ENCODE assay signal across 1 cellular context in genomic region chr10:69049564-69049955, GRCh38.
TF ChIP-seq lines count a peak whose summit lies in the region.

No MANE protein-coding gene starts in this region.

TF ChIP-seq in K562, 482 proteins besides CTCF, POLR2A, EP300 and RAD21 (continues in another document):
- TF ChIP-seq POLR2B (IDR thresholded peaks at IDR 0.05; ENCODE audit: low read depth, partially characterized antibody) = no peak
- TF ChIP-seq ZBTB49 (CRISPR knock-in tag; IDR thresholded peaks at IDR 0.05; ENCODE audit: borderline replicate concordance) = no peak
- no peak for TF ChIP-seq TRIM25 (IDR thresholded peaks at IDR 0.05; ENCODE audit: borderline replicate concordance)
- TF ChIP-seq PTRF (tag; IDR thresholded peaks at IDR 0.05) = no peak
- no peak for TF ChIP-seq ZNF699 (CRISPR knock-in tag; IDR thresholded peaks at IDR 0.05; ENCODE audit: insufficient replicate concordance)
- no peak for TF ChIP-seq DMBX1 (CRISPR knock-in tag; IDR thresholded peaks at IDR 0.05; ENCODE audit: borderline replicate concordance)
- peak; percentile 81 for TF ChIP-seq BHLHE40 (IDR thresholded peaks at IDR 0.05; ENCODE audit: low read length)
- TF ChIP-seq E2F1 (CRISPR knock-in tag; IDR thresholded peaks at IDR 0.05) = no peak
- no peak for TF ChIP-seq PRPF4 (IDR thresholded peaks at IDR 0.05; ENCODE audit: insufficient read depth, low read depth, low read length, poor library complexity, severe bottlenecking)
- TF ChIP-seq ZNF695 (CRISPR knock-in tag; IDR thresholded peaks at IDR 0.05) = no peak
- no peak for TF ChIP-seq ZNF124 (CRISPR knock-in tag; IDR thresholded peaks at IDR 0.05)
- no peak for TF ChIP-seq STAT6 (CRISPR knock-in tag; IDR thresholded peaks at IDR 0.05)
- peak; percentile 100 for TF ChIP-seq SPI1 (IDR thresholded peaks at IDR 0.05; ENCODE audit: borderline replicate concordance, low read depth, low read length)
- no peak for TF ChIP-seq ZNF184 (CRISPR knock-in tag; IDR thresholded peaks at IDR 0.05)
- no peak for TF ChIP-seq ZBTB9 (CRISPR knock-in tag; IDR thresholded peaks at IDR 0.05)
- TF ChIP-seq WHSC1 (IDR thresholded peaks at IDR 0.05; ENCODE audit: low read length) = no peak
- no peak for TF ChIP-seq FOXM1 (IDR thresholded peaks at IDR 0.05; ENCODE audit: low read depth)
- TF ChIP-seq FOXM1 (CRISPR knock-in tag; IDR thresholded peaks at IDR 0.05; ENCODE audit: low read depth) = no peak
- TF ChIP-seq FOXA3 (CRISPR knock-in tag; conservative IDR thresholded peaks at IDR 0.05 in 1 of 2, IDR thresholded peaks at IDR 0.05 in 1 of 2) = no peak
- no peak for TF ChIP-seq THRAP3 (IDR thresholded peaks at IDR 0.05; ENCODE audit: borderline replicate concordance)
- no peak for TF ChIP-seq RBM15 (IDR thresholded peaks at IDR 0.05; ENCODE audit: insufficient read depth, low read length)
- TF ChIP-seq MTA1 (IDR thresholded peaks at IDR 0.05; ENCODE audit: borderline replicate concordance) = no peak
- peak; percentile 80 for TF ChIP-seq L3MBTL2 (IDR thresholded peaks at IDR 0.05)
- no peak for TF ChIP-seq HNRNPUL1 (IDR thresholded peaks at IDR 0.05; ENCODE audit: low read length)
- no peak for TF ChIP-seq SNRNP70 (optimal IDR thresholded peaks at IDR 0.05; ENCODE audit: low read depth, low read length)
- no peak for TF ChIP-seq ZNF77 (CRISPR knock-in tag; IDR thresholded peaks at IDR 0.05)
- no peak for TF ChIP-seq RFX1 (IDR thresholded peaks at IDR 0.05)
- TF ChIP-seq USF1 (CRISPR knock-in tag; IDR thresholded peaks at IDR 0.05) = peak; percentile 14; the same call in 1 of the 2 replicates
- TF ChIP-seq, protein P1, sequence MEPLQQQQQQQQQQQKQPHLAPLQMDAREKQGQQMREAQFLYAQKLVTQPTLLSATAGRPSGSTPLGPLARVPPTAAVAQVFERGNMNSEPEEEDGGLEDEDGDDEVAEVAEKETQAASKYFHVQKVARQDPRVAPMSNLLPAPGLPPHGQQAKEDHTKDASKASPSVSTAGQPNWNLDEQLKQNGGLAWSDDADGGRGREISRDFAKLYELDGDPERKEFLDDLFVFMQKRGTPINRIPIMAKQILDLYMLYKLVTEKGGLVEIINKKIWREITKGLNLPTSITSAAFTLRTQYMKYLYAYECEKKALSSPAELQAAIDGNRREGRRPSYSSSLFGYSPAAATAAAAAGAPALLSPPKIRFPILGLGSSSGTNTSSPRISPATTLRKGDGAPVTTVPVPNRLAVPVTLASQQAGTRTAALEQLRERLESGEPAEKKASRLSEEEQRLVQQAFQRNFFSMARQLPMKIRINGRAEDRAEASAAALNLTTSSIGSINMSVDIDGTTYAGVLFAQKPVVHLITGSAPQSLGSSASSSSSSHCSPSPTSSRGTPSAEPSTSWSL (CRISPR knock-in tag; IDR thresholded peaks at IDR 0.05; ENCODE audit: borderline replicate concordance) = no peak
- TF ChIP-seq TOE1 (IDR thresholded peaks at IDR 0.05; ENCODE audit: borderline replicate concordance) = no peak
- TF ChIP-seq TOE1 (CRISPR knock-in tag; IDR thresholded peaks at IDR 0.05; ENCODE audit: borderline replicate concordance, low read depth) = no peak
- no peak for TF ChIP-seq SRSF3 (IDR thresholded peaks at IDR 0.05; ENCODE audit: insufficient read depth, low read length)
- no peak for TF ChIP-seq TAL1 (IDR thresholded peaks at IDR 0.05)
- TF ChIP-seq ZNF717 (CRISPR knock-in tag; IDR thresholded peaks at IDR 0.05) = no peak
- no peak for TF ChIP-seq ASH1L (IDR thresholded peaks at IDR 0.05; ENCODE audit: borderline replicate concordance, low read depth, partially characterized antibody)
- TF ChIP-seq ZNF253 (CRISPR knock-in tag; conservative IDR thresholded peaks at IDR 0.05) = no peak
- TF ChIP-seq ZNF347 (CRISPR knock-in tag; IDR thresholded peaks at IDR 0.05; ENCODE audit: low read depth) = no peak
- TF ChIP-seq ZNF217 (CRISPR knock-in tag; IDR thresholded peaks at IDR 0.05) = no peak
- TF ChIP-seq, protein P2, sequence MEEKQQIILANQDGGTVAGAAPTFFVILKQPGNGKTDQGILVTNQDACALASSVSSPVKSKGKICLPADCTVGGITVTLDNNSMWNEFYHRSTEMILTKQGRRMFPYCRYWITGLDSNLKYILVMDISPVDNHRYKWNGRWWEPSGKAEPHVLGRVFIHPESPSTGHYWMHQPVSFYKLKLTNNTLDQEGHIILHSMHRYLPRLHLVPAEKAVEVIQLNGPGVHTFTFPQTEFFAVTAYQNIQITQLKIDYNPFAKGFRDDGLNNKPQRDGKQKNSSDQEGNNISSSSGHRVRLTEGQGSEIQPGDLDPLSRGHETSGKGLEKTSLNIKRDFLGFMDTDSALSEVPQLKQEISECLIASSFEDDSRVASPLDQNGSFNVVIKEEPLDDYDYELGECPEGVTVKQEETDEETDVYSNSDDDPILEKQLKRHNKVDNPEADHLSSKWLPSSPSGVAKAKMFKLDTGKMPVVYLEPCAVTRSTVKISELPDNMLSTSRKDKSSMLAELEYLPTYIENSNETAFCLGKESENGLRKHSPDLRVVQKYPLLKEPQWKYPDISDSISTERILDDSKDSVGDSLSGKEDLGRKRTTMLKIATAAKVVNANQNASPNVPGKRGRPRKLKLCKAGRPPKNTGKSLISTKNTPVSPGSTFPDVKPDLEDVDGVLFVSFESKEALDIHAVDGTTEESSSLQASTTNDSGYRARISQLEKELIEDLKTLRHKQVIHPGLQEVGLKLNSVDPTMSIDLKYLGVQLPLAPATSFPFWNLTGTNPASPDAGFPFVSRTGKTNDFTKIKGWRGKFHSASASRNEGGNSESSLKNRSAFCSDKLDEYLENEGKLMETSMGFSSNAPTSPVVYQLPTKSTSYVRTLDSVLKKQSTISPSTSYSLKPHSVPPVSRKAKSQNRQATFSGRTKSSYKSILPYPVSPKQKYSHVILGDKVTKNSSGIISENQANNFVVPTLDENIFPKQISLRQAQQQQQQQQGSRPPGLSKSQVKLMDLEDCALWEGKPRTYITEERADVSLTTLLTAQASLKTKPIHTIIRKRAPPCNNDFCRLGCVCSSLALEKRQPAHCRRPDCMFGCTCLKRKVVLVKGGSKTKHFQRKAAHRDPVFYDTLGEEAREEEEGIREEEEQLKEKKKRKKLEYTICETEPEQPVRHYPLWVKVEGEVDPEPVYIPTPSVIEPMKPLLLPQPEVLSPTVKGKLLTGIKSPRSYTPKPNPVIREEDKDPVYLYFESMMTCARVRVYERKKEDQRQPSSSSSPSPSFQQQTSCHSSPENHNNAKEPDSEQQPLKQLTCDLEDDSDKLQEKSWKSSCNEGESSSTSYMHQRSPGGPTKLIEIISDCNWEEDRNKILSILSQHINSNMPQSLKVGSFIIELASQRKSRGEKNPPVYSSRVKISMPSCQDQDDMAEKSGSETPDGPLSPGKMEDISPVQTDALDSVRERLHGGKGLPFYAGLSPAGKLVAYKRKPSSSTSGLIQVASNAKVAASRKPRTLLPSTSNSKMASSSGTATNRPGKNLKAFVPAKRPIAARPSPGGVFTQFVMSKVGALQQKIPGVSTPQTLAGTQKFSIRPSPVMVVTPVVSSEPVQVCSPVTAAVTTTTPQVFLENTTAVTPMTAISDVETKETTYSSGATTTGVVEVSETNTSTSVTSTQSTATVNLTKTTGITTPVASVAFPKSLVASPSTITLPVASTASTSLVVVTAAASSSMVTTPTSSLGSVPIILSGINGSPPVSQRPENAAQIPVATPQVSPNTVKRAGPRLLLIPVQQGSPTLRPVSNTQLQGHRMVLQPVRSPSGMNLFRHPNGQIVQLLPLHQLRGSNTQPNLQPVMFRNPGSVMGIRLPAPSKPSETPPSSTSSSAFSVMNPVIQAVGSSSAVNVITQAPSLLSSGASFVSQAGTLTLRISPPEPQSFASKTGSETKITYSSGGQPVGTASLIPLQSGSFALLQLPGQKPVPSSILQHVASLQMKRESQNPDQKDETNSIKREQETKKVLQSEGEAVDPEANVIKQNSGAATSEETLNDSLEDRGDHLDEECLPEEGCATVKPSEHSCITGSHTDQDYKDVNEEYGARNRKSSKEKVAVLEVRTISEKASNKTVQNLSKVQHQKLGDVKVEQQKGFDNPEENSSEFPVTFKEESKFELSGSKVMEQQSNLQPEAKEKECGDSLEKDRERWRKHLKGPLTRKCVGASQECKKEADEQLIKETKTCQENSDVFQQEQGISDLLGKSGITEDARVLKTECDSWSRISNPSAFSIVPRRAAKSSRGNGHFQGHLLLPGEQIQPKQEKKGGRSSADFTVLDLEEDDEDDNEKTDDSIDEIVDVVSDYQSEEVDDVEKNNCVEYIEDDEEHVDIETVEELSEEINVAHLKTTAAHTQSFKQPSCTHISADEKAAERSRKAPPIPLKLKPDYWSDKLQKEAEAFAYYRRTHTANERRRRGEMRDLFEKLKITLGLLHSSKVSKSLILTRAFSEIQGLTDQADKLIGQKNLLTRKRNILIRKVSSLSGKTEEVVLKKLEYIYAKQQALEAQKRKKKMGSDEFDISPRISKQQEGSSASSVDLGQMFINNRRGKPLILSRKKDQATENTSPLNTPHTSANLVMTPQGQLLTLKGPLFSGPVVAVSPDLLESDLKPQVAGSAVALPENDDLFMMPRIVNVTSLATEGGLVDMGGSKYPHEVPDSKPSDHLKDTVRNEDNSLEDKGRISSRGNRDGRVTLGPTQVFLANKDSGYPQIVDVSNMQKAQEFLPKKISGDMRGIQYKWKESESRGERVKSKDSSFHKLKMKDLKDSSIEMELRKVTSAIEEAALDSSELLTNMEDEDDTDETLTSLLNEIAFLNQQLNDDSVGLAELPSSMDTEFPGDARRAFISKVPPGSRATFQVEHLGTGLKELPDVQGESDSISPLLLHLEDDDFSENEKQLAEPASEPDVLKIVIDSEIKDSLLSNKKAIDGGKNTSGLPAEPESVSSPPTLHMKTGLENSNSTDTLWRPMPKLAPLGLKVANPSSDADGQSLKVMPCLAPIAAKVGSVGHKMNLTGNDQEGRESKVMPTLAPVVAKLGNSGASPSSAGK (IDR thresholded peaks at IDR 0.05) = no peak; the same call in 1 of the 2 replicates
